Comparison of ENCODE assay signal across 1 cellular context in the genomic region with DNA sequence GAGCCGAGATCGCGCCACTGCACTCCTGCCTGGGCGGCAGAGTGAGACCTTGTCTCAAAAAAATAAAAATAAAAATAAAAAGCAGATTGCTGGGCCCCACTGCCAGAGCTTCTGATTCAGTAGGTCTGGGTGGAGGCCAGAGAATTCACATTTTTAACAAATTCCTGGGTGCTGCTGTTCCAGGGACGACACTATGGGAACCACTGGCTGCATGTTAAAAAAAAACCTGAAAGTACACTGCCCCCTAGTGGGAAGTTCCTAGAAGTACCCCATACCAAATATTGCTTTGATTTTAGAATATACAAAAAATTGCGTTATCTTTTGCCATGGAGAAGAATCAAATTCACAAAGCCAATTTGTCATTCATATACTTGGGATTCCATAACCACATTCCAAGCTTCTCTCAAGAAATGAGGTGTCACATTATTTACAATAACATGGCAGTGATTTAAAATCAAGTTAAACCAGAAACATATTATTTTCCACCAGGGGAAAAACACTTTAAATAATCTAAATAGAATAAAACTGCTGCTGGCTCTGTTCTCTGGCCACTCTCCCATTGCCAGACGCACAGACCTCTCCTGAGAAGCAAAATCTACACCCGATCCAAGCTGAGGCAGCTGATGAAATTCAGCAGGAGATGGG.
TF ChIP-seq lines count a peak whose summit lies in the region.

No MANE protein-coding gene starts in this region.

TF ChIP-seq in H1, 55 proteins besides CTCF, POLR2A, EP300 and RAD21:
- TF ChIP-seq TEAD4 (IDR thresholded peaks at IDR 0.05; ENCODE audit: low read depth, low read length) (peak; percentile 35; the same call in 1 of the 2 replicates), BRCA1 (IDR thresholded peaks at IDR 0.05; ENCODE audit: low read depth, low read length) (no peak), GABPA (IDR thresholded peaks at IDR 0.05; ENCODE audit: borderline replicate concordance, insufficient read depth, low read length) (no peak)
